In genomic region chr20:44052166-44052565, GRCh38 we compare ENCODE assay signal across 23 cellular contexts.
"Had no signal": no experiment of that assay in that cellular context is flagged by ENCODE, and none has a peak within 500 bp of the region (broad histone marks: within the 10 kb centered on the region; RNA-seq: fewer than 3 reads in every experiment).

No MANE protein-coding gene starts in this region.

- ATAC-seq: activated naive CD8-positive, alpha-beta T cell treated with anti-CD3 and anti-CD28 coated beads, Interleukin-2, amount 50 U/mL, for 24 hours; activated T-cell treated with anti-CD3 and anti-CD28 coated beads, Interleukin-2, amount 50 U/mL, for 72 hours; esophagus mucosa; left lobe of liver; naive thymus-derived CD4-positive, alpha-beta T cell; psoas muscle; right cardiac atrium; stimulated activated effector memory CD8-positive, alpha-beta T cell treated with anti-CD3 and anti-CD28 coated beads, Interleukin-12 subunit alpha, Interleukin-12 subunit beta, amount 100 ng/mL, for 72 hours; T-cell had no signal

- H3K4me1 ChIP-seq: psoas muscle, testis had no signal

- H3K4me3 ChIP-seq: lung, ovary, psoas muscle, testis had no signal

- H3K27ac ChIP-seq: ovary, psoas muscle, testis, WERI-Rb-1 had no signal

- H3K36me3 ChIP-seq: ovary, WERI-Rb-1 had no signal

- DNase-seq: activated CD4-positive, alpha-beta T cell treated with anti-CD3 and anti-CD28 coated beads, Interleukin-2, amount 10 ng/mL, durations not matched to agents 7 days and 5 days; activated CD4-positive, CD25-positive, alpha-beta regulatory T cell treated with anti-CD3 and anti-CD28 coated beads, Interleukin-2, amount 50 U/mL, for 72 hours; activated effector memory CD4-positive, alpha-beta T cell treated with Interleukin-2 at 50 U/mL for 16 hours; activated naive CD4-positive, alpha-beta T cell treated with anti-CD3 and anti-CD28 coated beads for 36 hours; activated naive CD8-positive, alpha-beta T cell treated with anti-CD3 and anti-CD28 coated beads, Interleukin-2, amount 50 U/mL, for 24 hours; activated T-cell treated with anti-CD3 and anti-CD28 coated beads, Interleukin-2, amount 50 U/mL, for 72 hours; dermis blood vessel endothelial cell; effector memory CD4-positive, alpha-beta T cell; foreskin melanocyte; naive thymus-derived CD4-positive, alpha-beta T cell; psoas muscle; right cardiac atrium; small intestine; testis; trophoblast cell; WERI-Rb-1 had no signal

- FAIRE-seq: endothelial cell of umbilical vein, small intestine had no signal

- H3K27me3 ChIP-seq: ovary, testis had no signal

- H3K9me3 ChIP-seq: ovary, psoas muscle, testis had no signal
